In genomic region chr1:169889871-169890270, GRCh38 we compare ENCODE assay signal across 1 cellular context.
TF ChIP-seq lines count a peak whose summit lies in the region.

No MANE protein-coding gene starts in this region.

TF ChIP-seq in HepG2, 621 proteins besides CTCF, POLR2A, EP300 and RAD21:
- TF ChIP-seq IRF2 (CRISPR knock-in tag; IDR thresholded peaks at IDR 0.05) (no peak), ZKSCAN1 (IDR thresholded peaks at IDR 0.05; ENCODE audit: low read length) (peak; percentile 93)
